Comparison of ENCODE assay signal across 13 cellular contexts in the genomic region with DNA sequence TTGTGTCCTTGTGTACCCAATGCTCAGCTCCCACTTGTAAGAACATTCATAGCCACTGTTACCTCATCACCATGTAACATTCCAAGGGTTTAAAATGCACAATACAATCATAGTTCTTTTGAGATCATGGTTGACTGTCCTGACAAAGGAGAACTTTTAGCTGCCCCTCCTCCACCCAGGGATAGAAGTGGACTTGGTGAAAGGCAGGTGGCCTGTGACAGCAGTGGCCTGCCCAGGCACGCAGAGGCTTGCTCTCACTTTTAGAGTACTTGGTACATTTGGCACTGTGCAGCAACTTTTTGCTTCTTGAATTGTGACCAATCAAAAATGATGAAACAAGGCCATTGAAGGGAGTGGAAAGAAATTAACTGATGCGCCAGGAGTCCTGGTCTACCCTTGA.
DNase-seq lines count a peak whose midpoint lies in the region; ATAC-seq, FAIRE-seq and TF ChIP-seq lines count a peak whose summit lies in the region.
"Had no signal": no experiment of that assay in that cellular context is flagged by ENCODE, and none has a peak within 500 bp of the region (broad histone marks: within the 10 kb centered on the region; RNA-seq: fewer than 3 reads in every experiment).

No MANE protein-coding gene starts in this region.

- peaks cover 96% of the 10 kb centered on the region for H3K4me1 Mint-ChIP-seq in activated naive CD4-positive, alpha-beta T cell treated with anti-CD3 and anti-CD28 coated beads, Interleukin-2, amount 50 U/mL, for 24 hours

- no peaks in the 10 kb centered on the region for H3K9me3 Mint-ChIP-seq in activated naive CD4-positive, alpha-beta T cell treated with anti-CD3 and anti-CD28 coated beads, Interleukin-2, amount 50 U/mL, for 24 hours

- no peak for FAIRE-seq in bronchial epithelial cell (lab: Jason Lieb, UNC)

- H3K9me2 ChIP-seq in OCI-LY1 (ENCODE audit: low read depth, low read length): no peaks in the 10 kb centered on the region

- no peak overlapping the region for H2AFZ ChIP-seq in OCI-LY1 (ENCODE audit: low read length)

- ATAC-seq in HG03457 (IDR thresholded peaks at IDR 0.05; ENCODE audit: unreplicated experiment): no peak
- ATAC-seq: left ventricle myocardium superior had no signal

- H3K4me3 ChIP-seq in OCI-LY1 (ENCODE audit: low read depth, low read length, poor library complexity, severe bottlenecking) (no peak overlapping the region), bronchial epithelial cell (ENCODE audit: low read depth, low read length) (no peak overlapping the region)
- H3K4me3 ChIP-seq: BLaER1 had no signal

- no peaks in the 10 kb centered on the region for H3K27me3 ChIP-seq in OCI-LY1 (ENCODE audit: insufficient read depth, low read length)
- no peaks in the 10 kb centered on the region for H3K27me3 ChIP-seq in bronchial epithelial cell (ENCODE audit: control insufficient read depth, insufficient read depth, low read length)
- H3K27me3 ChIP-seq: BLaER1 had no signal

- H3K36me3 ChIP-seq in OCI-LY1 (ENCODE audit: insufficient read depth, low read length): peaks cover 22% of the 10 kb centered on the region; the same call in 1 of the 2 replicates
- H3K36me3 ChIP-seq in bronchial epithelial cell (ENCODE audit: control insufficient read depth, insufficient read depth, low read length): no peaks in the 10 kb centered on the region
- H3K36me3 ChIP-seq: BLaER1 had no signal

- no peak for DNase-seq in activated naive CD4-positive, alpha-beta T cell treated with Interleukin-2 at 50 U/mL for 16 hours
- DNase-seq in bronchial epithelial cell (ENCODE audit: low read depth) (peak; percentile 64), ureter (ENCODE audit: low spot score) (peak; percentile 72), DMS153 treated with DMSO at 0.1 percent for 48 hours (lab: John Stamatoyannopoulos, UW; ENCODE audit: unreplicated experiment) (no peak), mesenteric fat pad (ENCODE audit: low spot score) (no peak)
- DNase-seq: GF-D8, left ventricle myocardium superior, NCI-H1930, substantia nigra had no signal

- H3K4me3 Mint-ChIP-seq in activated naive CD4-positive, alpha-beta T cell treated with anti-CD3 and anti-CD28 coated beads, Interleukin-2, amount 50 U/mL, for 24 hours: peak overlapping the region; percentile 34

- no peak overlapping the region for H3K9ac ChIP-seq in OCI-LY1 (ENCODE audit: low read length)
- H3K9ac ChIP-seq: BLaER1 had no signal

- no peaks in the 10 kb centered on the region for H4K20me1 ChIP-seq in OCI-LY1 (ENCODE audit: insufficient read depth, low read length)
- H4K20me1 ChIP-seq: BLaER1 had no signal

- H3F3A ChIP-seq in OCI-LY1 (ENCODE audit: insufficient read depth, low read length): no peaks in the 10 kb centered on the region

- peaks cover 68% of the 10 kb centered on the region for H3K4me1 ChIP-seq in OCI-LY1 (ENCODE audit: insufficient read depth, low read length, severe bottlenecking)

- H3K27ac Mint-ChIP-seq in activated naive CD4-positive, alpha-beta T cell treated with anti-CD3 and anti-CD28 coated beads, Interleukin-2, amount 50 U/mL, for 24 hours: peak overlapping the region; percentile 96

- H3K79me2 ChIP-seq in OCI-LY1 (ENCODE audit: insufficient read depth, low read length): no peaks in the 10 kb centered on the region

- TF ChIP-seq CTCF in OCI-LY1 (IDR thresholded peaks at IDR 0.05; ENCODE audit: low read length): no peak
- no peak for TF ChIP-seq CTCF in bronchial epithelial cell (IDR thresholded peaks at IDR 0.05; ENCODE audit: insufficient read depth, low read length, severe bottlenecking)

- no peaks in the 10 kb centered on the region for H3K27me3 Mint-ChIP-seq in activated naive CD4-positive, alpha-beta T cell treated with anti-CD3 and anti-CD28 coated beads, Interleukin-2, amount 50 U/mL, for 24 hours

- peak overlapping the region; percentile 79 for H3K27ac ChIP-seq in OCI-LY1 (ENCODE audit: low read depth, low read length, poor library complexity, severe bottlenecking)
- H3K27ac ChIP-seq: BLaER1 had no signal

- no peaks in the 10 kb centered on the region for H3K9me3 ChIP-seq in OCI-LY1 (ENCODE audit: low read length)
- H3K9me3 ChIP-seq: BLaER1 had no signal

- H3K36me3 Mint-ChIP-seq in activated naive CD4-positive, alpha-beta T cell treated with anti-CD3 and anti-CD28 coated beads, Interleukin-2, amount 50 U/mL, for 24 hours: peaks cover 13% of the 10 kb centered on the region

- no peak overlapping the region for H3K4me2 ChIP-seq in OCI-LY1 (ENCODE audit: low read length)
- H3K4me2 ChIP-seq: BLaER1 had no signal

Comparison
In these comparisons a context has a peak if more than half of its experiments do, and no peak if none do; other contexts are left out.
1. DNase-seq: peak in bronchial epithelial cell (single experiment) and ureter (single experiment); none in activated naive CD4-positive, alpha-beta T cell treated with Interleukin-2 at 50 U/mL for 16 hours (single experiment), DMS153 treated with DMSO at 0.1 percent for 48 hours (single experiment) and mesenteric fat pad (single experiment).